ENCODE assay signal across 8 cellular contexts in the genomic region with DNA sequence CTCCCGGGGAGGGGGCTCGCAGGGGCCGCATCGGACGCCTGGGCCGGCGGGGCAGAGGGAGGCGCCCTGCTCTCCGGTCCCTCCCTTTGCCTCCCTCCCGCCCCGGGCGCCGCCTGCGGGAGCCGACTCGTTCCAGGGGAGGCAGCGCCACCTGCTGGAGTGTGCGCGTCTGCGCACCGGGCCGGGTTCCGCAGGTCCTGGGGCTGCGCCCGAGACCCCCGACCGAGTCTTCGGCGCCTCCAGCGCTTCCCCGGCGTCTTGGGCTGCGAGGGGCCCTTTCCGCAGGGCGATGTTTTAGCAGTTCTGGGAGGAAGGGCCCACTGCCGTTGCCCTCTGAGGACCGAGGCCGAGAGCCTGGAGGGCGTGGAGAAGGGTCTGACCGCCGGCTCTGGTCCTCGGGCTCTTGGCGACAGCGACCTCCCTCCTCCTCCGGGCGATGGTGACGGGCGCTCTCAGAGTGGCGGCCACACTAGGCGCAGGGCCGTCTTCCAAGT.
DNase-seq lines count a peak whose midpoint lies in the region; ATAC-seq and TF ChIP-seq lines count a peak whose summit lies in the region.

No MANE protein-coding gene starts in this region.

- peak; percentile 61 for ATAC-seq in HG02678 (IDR thresholded peaks at IDR 0.05; ENCODE audit: unreplicated experiment)
- ATAC-seq in body of pancreas, result peak; percentile 91

- H3K36me3 ChIP-seq in body of pancreas (replicated peaks in 1 of 2; ENCODE audit: insufficient read depth in 1 of 2, low read depth in 2 of 2) (no peaks in the 10 kb centered on the region), iPS-15b (ENCODE audit: control insufficient read depth, insufficient read depth, low read length) (no peaks in the 10 kb centered on the region)

- H3K9me3 ChIP-seq in body of pancreas (no peaks in the 10 kb centered on the region), iPS-15b (ENCODE audit: control insufficient read depth, insufficient read depth, low read length) (no peaks in the 10 kb centered on the region)

- TF ChIP-seq CTCF in body of pancreas (IDR thresholded peaks at IDR 0.05), result peak; percentile 93 to 99 (median 97)

- TF ChIP-seq POLR2A in body of pancreas (IDR thresholded peaks at IDR 0.05), result no peak

- H3K27ac ChIP-seq in body of pancreas, result peak overlapping the region in 1 of 4 donors; percentile 49

- H3K27me3 ChIP-seq in body of pancreas (no peaks in the 10 kb centered on the region), iPS-15b (ENCODE audit: control insufficient read depth, insufficient read depth, low read length) (peaks cover 16% of the 10 kb centered on the region)

- intact Hi-C loops in body of pancreas (cut with DNase I), result loop anchor here (5.0 kb wide), 2 partner anchors 160 to 380 kb away; a partner anchor contains a TSS

- H3K4me1 ChIP-seq in body of pancreas (peaks cover 12% of the 10 kb centered on the region), iPS-15b (ENCODE audit: control insufficient read depth, insufficient read depth, low read length) (no peaks in the 10 kb centered on the region)

- H3K9ac ChIP-seq in iPS-15b (ENCODE audit: low read depth, low read length), result peak overlapping the region; percentile 37

- H3K4me3 ChIP-seq in body of pancreas (peak overlapping the region; percentile 35 to 57), iPS-15b (ENCODE audit: low read depth, low read length) (peak overlapping the region; percentile 69), skeletal muscle cell (ENCODE audit: low read depth, low read length) (peak overlapping the region; percentile 63)

- WGBS in body of pancreas, 2 donors, result 0 to 1% methylated on average over 3 to 45 of the region's 51 CpGs

- peak; percentile 85 for DNase-seq in DMS53 (lab: John Stamatoyannopoulos, UW)
- DNase-seq in NCI-H2107 treated with DMSO at 0.1 percent for 48 hours (lab: John Stamatoyannopoulos, UW; ENCODE audit: unreplicated experiment), result peak; percentile 66
- DNase-seq in UCSD-AML1 (lab: John Stamatoyannopoulos, UW; ENCODE audit: unreplicated experiment), result peak; percentile 81
- peak; percentile 81 to 88 (median 86) for DNase-seq in body of pancreas
- no peak for DNase-seq in skeletal muscle cell (ENCODE audit: low read depth)
- DNase-seq in GF-D8 (lab: John Stamatoyannopoulos, UW), result no peak

Comparison
In these comparisons a context has a peak if more than half of its experiments do, and no peak if none do; other contexts are left out.
1. DNase-seq: peak in DMS53 (single experiment), NCI-H2107 treated with DMSO at 0.1 percent for 48 hours (single experiment), UCSD-AML1 (single experiment) and body of pancreas (4 of 4); none in skeletal muscle cell (single experiment) and GF-D8 (single experiment).
2. Peak in every context shown above with its lines, with median percentiles within 50 percentile points of each other: H3K4me3 ChIP-seq.